8 cellular contexts compared by ENCODE assay signal in the genomic region with DNA sequence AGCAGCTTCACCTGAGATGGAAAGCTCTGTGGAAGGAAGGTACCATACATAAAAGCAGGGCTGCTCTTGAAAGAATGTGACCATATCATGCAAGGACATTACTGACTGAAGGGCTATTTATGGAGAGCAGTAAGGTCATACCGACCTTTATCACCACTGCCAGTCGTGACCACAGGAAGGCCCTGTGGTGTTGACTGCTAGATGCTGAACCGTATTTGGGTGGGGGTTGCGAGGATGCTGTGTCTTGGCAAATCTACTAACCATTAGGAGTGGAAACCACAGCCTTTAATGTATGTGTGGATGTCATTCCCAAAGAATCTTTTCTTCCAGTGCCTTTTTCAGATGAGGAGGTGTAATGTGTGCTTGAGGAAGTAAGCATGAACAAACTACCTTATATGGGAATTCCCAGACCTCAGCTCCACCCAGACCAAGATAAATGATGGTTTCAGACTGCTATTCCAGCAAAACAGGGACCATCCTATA.
DNase-seq lines count a peak whose midpoint lies in the region; ATAC-seq and TF ChIP-seq lines count a peak whose summit lies in the region.

No MANE protein-coding gene starts in this region.

- peaks cover 46% of the 10 kb centered on the region for H3K4me1 Mint-ChIP-seq in nephron progenitor cell

- no peaks in the 10 kb centered on the region for H3K27me3 Mint-ChIP-seq in nephron progenitor cell (ENCODE audit: low read depth, poor library complexity)

- H3K4me3 ChIP-seq in dorsolateral prefrontal cortex: peak overlapping the region in 1 of 59 donors; percentile 27

- ATAC-seq in GM18498 (IDR thresholded peaks at IDR 0.05; ENCODE audit: unreplicated experiment) (peak; percentile 63), HG02852 (IDR thresholded peaks at IDR 0.05; ENCODE audit: unreplicated experiment) (peak; percentile 46)

- H3K36me3 Mint-ChIP-seq in nephron progenitor cell (ENCODE audit: low read depth): peaks cover 12% of the 10 kb centered on the region

- TF ChIP-seq CTCF in dorsolateral prefrontal cortex (IDR thresholded peaks at IDR 0.05 in 54 of 56, conservative IDR thresholded peaks at IDR 0.05 in 2 of 56; ENCODE audit: low read depth in 1 of 56, partially characterized antibody in 56 of 56) (no peak), nephron progenitor cell (IDR thresholded peaks at IDR 0.05) (no peak)

- intact Hi-C loops in dorsolateral prefrontal cortex (cut with DNase I): no loop called here

- no peaks in the 10 kb centered on the region for H3K27me3 ChIP-seq in dorsolateral prefrontal cortex

- H3K27ac ChIP-seq in dorsolateral prefrontal cortex: peak overlapping the region in 52 of 59 donors; percentile 24 to 90 (median 77)

- DNase-seq in OCI-M2 (lab: John Stamatoyannopoulos, UW; ENCODE audit: unreplicated experiment) (peak; percentile 69), dorsolateral prefrontal cortex (no peak), nephron progenitor cell (no peak), GM19240 (ENCODE audit: insufficient read length, low spot score) (no peak)
- DNase-seq in effector CD4-positive, alpha-beta T cell: no peak
- no peak for DNase-seq in stimulated activated CD4-positive, alpha-beta T cell treated with anti-CD3 and anti-CD28 coated beads, Interleukin-1b, Interleukin-23, amount 100 ng/mL, for 48 hours

- H3K27ac Mint-ChIP-seq in nephron progenitor cell: peak overlapping the region; percentile 84

- H3K9me3 Mint-ChIP-seq in nephron progenitor cell: peaks cover 5% of the 10 kb centered on the region

- no peak overlapping the region for H3K4me3 Mint-ChIP-seq in nephron progenitor cell
